In the genomic region with DNA sequence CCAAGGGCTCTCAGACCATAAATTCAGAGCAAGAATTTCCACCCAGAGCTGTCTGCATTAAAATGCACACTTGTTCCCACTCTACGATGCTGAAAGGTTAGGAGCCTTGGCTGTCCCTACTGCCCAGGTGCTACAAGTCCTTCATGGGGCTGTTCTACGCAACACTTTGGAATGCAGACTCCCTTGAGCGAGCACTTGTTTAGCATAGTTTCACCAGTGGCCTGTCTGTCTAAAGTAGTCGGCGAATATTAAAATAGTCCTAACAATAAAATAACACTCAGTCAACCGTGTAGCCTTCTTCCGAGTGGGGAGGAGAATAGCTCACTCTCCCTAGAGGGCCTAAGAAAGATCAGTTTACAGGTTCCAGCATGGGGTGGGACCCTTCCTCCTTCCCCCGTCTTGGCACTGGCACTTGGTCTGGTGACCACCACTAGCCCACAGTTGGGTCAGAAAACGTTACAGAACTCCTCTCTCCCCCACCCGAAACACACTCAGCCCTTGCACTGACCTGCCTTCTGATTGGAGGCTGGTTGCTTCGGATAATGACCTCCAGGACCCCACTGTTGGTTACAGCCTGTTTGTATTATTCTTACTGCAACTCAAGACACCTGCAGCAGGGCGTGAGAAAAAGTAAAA, we compare ENCODE assay signal across 24 cellular contexts. TPM values are rescaled to one million over a fixed set of nuclear protein-coding genes. Genes with fewer than 3 reads are reported as not detected.
A peak's percentile ranks its signal among the peaks of the same experiment; 100 is the strongest.
DNase-seq lines count a peak whose midpoint lies in the region; ATAC-seq and TF ChIP-seq lines count a peak whose summit lies in the region.
"Had no signal": no experiment of that assay in that cellular context is flagged by ENCODE, and none has a peak within 500 bp of the region (broad histone marks: within the 10 kb centered on the region; RNA-seq: fewer than 3 reads in every experiment).

A gene with protein sequence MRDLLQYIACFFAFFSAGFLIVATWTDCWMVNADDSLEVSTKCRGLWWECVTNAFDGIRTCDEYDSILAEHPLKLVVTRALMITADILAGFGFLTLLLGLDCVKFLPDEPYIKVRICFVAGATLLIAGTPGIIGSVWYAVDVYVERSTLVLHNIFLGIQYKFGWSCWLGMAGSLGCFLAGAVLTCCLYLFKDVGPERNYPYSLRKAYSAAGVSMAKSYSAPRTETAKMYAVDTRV (plus strand): TSS at position 586 of the 636 bp plus-strand sequence. CDS start 167 bp downstream, outside the sequence.

- TF ChIP-seq CTCF in MCF 10A (IDR thresholded peaks at IDR 0.05; ENCODE audit: unreplicated experiment) = no peak
- no peak for TF ChIP-seq CTCF in breast epithelium (IDR thresholded peaks at IDR 0.05)
- TF ChIP-seq CTCF in mammary epithelial cell (conservative IDR thresholded peaks at IDR 0.05 in 1 of 2, IDR thresholded peaks at IDR 0.05 in 1 of 2; ENCODE audit: extremely low read depth in 1 of 2, insufficient read depth in 1 of 2, low read depth in 1 of 2, low read length in 2 of 2) = no peak
- TF ChIP-seq CTCF in upper lobe of right lung (IDR thresholded peaks at IDR 0.05) = no peak

- H3K27ac ChIP-seq in breast epithelium = no peak within 1 kb of the TSS
- H3K27ac ChIP-seq in mammary epithelial cell (ENCODE audit: insufficient read depth, low read depth, low read length) = peak within 1 kb of the TSS; percentile 80
- H3K27ac ChIP-seq in upper lobe of right lung = no peak within 1 kb of the TSS
- no peak within 1 kb of the TSS for H3K27ac ChIP-seq in CD4-positive, alpha-beta memory T cell (ENCODE audit: low read depth, low read length)
- H3K27ac ChIP-seq: psoas muscle, SJCRH30, vagina had no signal

- H3K4me2 ChIP-seq in mammary epithelial cell (ENCODE audit: insufficient read depth, low read depth, low read length) = no peak within 1 kb of the TSS

- intact Hi-C loops in MCF 10A (cut with micrococcal nuclease) = no loop called here
- intact Hi-C loops in breast epithelium (cut with DNase I; ENCODE audit: low total_unique reads) = no loop called here
- intact Hi-C loops in mammary epithelial cell (cut with micrococcal nuclease) = no loop called here
- intact Hi-C loops in upper lobe of right lung (cut with DNase I) = no loop called here
- intact Hi-C loops in CD4-positive, alpha-beta memory T cell (cut with micrococcal nuclease) = no loop called here

- no peak for TF ChIP-seq POLR2A in breast epithelium (IDR thresholded peaks at IDR 0.05)

- H3K79me2 ChIP-seq in mammary epithelial cell (ENCODE audit: insufficient read depth, low read length) = no peaks in the 10 kb centered on the region

- WGBS in mammary epithelial cell (ENCODE audit: low coverage, missing lambda C conversion rate) = 92% methylated on average over 9 of the region's 12 CpGs

- CTCF ChIA-PET in MCF 10A (lab: Yijun Ruan, JAX) (interaction anchor here (1.0 to 2.6 kb wide), 2 partner anchors 37 to 163 kb away, joined by 4 to 12 read pairs; no protein-coding TSS in a partner anchor), mammary epithelial cell (lab: Charles Lee; ENCODE audit: low non-redundant PET) (interaction anchor here (0.5 kb wide), 1 partner anchor 313 kb away, joined by 3 read pairs; no protein-coding TSS in a partner anchor)
- CTCF ChIA-PET in CD4-positive, alpha-beta memory T cell (lab: Charles Lee; ENCODE audit: partially characterized antibody) = no interaction called here

- H4K20me1 ChIP-seq in mammary epithelial cell (ENCODE audit: insufficient read depth, low read length) = no peaks in the 10 kb centered on the region

- no peak within 1 kb of the TSS for H3K9ac ChIP-seq in mammary epithelial cell (ENCODE audit: insufficient read depth, low read length)

- no peaks in the 10 kb centered on the region for H3K36me3 Mint-ChIP-seq in MCF 10A (ENCODE audit: insufficient read depth, unreplicated experiment)
- H3K36me3 Mint-ChIP-seq in CD4-positive, alpha-beta memory T cell = no peaks in the 10 kb centered on the region
- H3K36me3 Mint-ChIP-seq: activated naive CD8-positive, alpha-beta T cell treated with anti-CD3 and anti-CD28 coated beads for 36 hours; brain had no signal

- peak within 1 kb of the TSS; percentile 95 for H3K27ac Mint-ChIP-seq in MCF 10A (ENCODE audit: low read depth, unreplicated experiment)
- no peak within 1 kb of the TSS for H3K27ac Mint-ChIP-seq in CD4-positive, alpha-beta memory T cell
- H3K27ac Mint-ChIP-seq: activated naive CD8-positive, alpha-beta T cell treated with anti-CD3 and anti-CD28 coated beads for 36 hours had no signal

- dilution Hi-C loops in mammary epithelial cell (cut with HindIII; ENCODE audit: low sequenced_read_pairs) = no loop called here

- H3K4me1 Mint-ChIP-seq in MCF 10A (ENCODE audit: insufficient read depth, unreplicated experiment) = peaks cover 21% of the 10 kb centered on the region
- H3K4me1 Mint-ChIP-seq in CD4-positive, alpha-beta memory T cell = no peaks in the 10 kb centered on the region
- H3K4me1 Mint-ChIP-seq: activated naive CD8-positive, alpha-beta T cell treated with anti-CD3 and anti-CD28 coated beads for 36 hours; brain had no signal

- POLR2A ChIA-PET in MCF 10A (lab: Yijun Ruan, JAX) = interaction anchor here (0.7 to 2.4 kb wide), 6 partner anchors 8 to 158 kb away, joined by 3 to 13 read pairs (median 5); a partner anchor contains a TSS
- POLR2A ChIA-PET in CD4-positive, alpha-beta memory T cell (lab: Charles Lee; ENCODE audit: partially characterized antibody) = no interaction called here

- in situ Hi-C loops in mammary epithelial cell (cut with MboI; ENCODE audit: low sequenced_read_pairs in 2 of 2) = loop anchor here in 1 of 2 donors (10.0 kb wide), 1 partner anchor 163 kb away; no protein-coding TSS in a partner anchor

- H3K9me3 Mint-ChIP-seq in MCF 10A (ENCODE audit: unreplicated experiment) = no peaks in the 10 kb centered on the region
- H3K9me3 Mint-ChIP-seq in CD4-positive, alpha-beta memory T cell = no peaks in the 10 kb centered on the region
- H3K9me3 Mint-ChIP-seq: activated naive CD8-positive, alpha-beta T cell treated with anti-CD3 and anti-CD28 coated beads for 36 hours had no signal

- no peaks in the 10 kb centered on the region for H3K27me3 Mint-ChIP-seq in MCF 10A (ENCODE audit: insufficient read depth, unreplicated experiment)
- H3K27me3 Mint-ChIP-seq in CD4-positive, alpha-beta memory T cell = peaks cover 3% of the 10 kb centered on the region in 2 donors
- H3K27me3 Mint-ChIP-seq: activated naive CD8-positive, alpha-beta T cell treated with anti-CD3 and anti-CD28 coated beads for 36 hours had no signal

- H3K4me1 ChIP-seq in breast epithelium = no peaks in the 10 kb centered on the region
- H3K4me1 ChIP-seq in mammary epithelial cell (ENCODE audit: insufficient read depth, low read length) = peaks cover 33% of the 10 kb centered on the region
- no peaks in the 10 kb centered on the region for H3K4me1 ChIP-seq in upper lobe of right lung
- no peaks in the 10 kb centered on the region for H3K4me1 ChIP-seq in CD4-positive, alpha-beta memory T cell (ENCODE audit: insufficient read depth, low read length)
- H3K4me1 ChIP-seq: psoas muscle, SJCRH30, vagina had no signal

- DNase-seq in MCF 10A (ENCODE audit: unreplicated experiment) = no peak
- no peak for DNase-seq in breast epithelium (ENCODE audit: low spot score in 2 of 2)
- no peak for DNase-seq in mammary epithelial cell
- DNase-seq in left kidney (ENCODE audit: low read depth, low spot score) = peak; percentile 63
- no peak for DNase-seq in upper lobe of right lung
- DNase-seq in NCI-H128 (lab: John Stamatoyannopoulos, UW; ENCODE audit: unreplicated experiment) = no peak
- DNase-seq in CD4-positive, alpha-beta memory T cell = no peak
- DNase-seq in activated CD4-positive, CD25-positive, alpha-beta regulatory T cell (lab: John Stamatoyannopoulos, UW) = no peak
- DNase-seq: activated naive CD8-positive, alpha-beta T cell treated with anti-CD3 and anti-CD28 coated beads for 36 hours; hypothalamus; left cardiac atrium; NCI-H1092 treated with DMSO at 0.1 percent for 48 hours; psoas muscle; SJCRH30; stimulated activated CD4-positive, alpha-beta T cell treated with anti-CD3 and anti-CD28 coated beads, Interleukin-4, amount 100 ng/mL, for 4 hours; T-helper 9 cell had no signal

- ATAC-seq in upper lobe of right lung = peak; percentile 91
- ATAC-seq: activated CD4-positive, CD25-positive, alpha-beta regulatory T cell treated with anti-CD3 and anti-CD28 coated beads, Interleukin-2, amount 50 U/mL, for 24 hours; left cardiac atrium; psoas muscle had no signal

- no peak within 1 kb of the TSS for H3K4me3 ChIP-seq in breast epithelium
- H3K4me3 ChIP-seq in mammary epithelial cell (replicated peaks in 1 of 3; ENCODE audit: insufficient read depth in 1 of 3, low read depth in 2 of 3, low read length in 3 of 3) = no peak within 1 kb of the TSS
- H3K4me3 ChIP-seq in upper lobe of right lung = no peak within 1 kb of the TSS
- no peak within 1 kb of the TSS for H3K4me3 ChIP-seq in CD4-positive, alpha-beta memory T cell (ENCODE audit: low read length in 2 of 2)
- H3K4me3 ChIP-seq: psoas muscle, SJCRH30, vagina had no signal

- H3K36me3 ChIP-seq in breast epithelium (no peaks in the 10 kb centered on the region), mammary epithelial cell (ENCODE audit: insufficient read depth, low read length) (no peaks in the 10 kb centered on the region), upper lobe of right lung (no peaks in the 10 kb centered on the region)
- no peaks in the 10 kb centered on the region for H3K36me3 ChIP-seq in CD4-positive, alpha-beta memory T cell (ENCODE audit: insufficient read depth, low read length)
- H3K36me3 ChIP-seq: SJCRH30, vagina had no signal

- H2AFZ ChIP-seq in mammary epithelial cell (ENCODE audit: low read depth, low read length) = no peak within 1 kb of the TSS

- H3K27me3 ChIP-seq in breast epithelium (no peaks in the 10 kb centered on the region), mammary epithelial cell (ENCODE audit: insufficient read depth, low read length) (no peaks in the 10 kb centered on the region), upper lobe of right lung (no peaks in the 10 kb centered on the region)
- H3K27me3 ChIP-seq in CD4-positive, alpha-beta memory T cell (ENCODE audit: insufficient read depth, low read length) = no peaks in the 10 kb centered on the region
- H3K27me3 ChIP-seq: SJCRH30, vagina had no signal

- no peak within 1 kb of the TSS for H3K4me3 Mint-ChIP-seq in MCF 10A (ENCODE audit: unreplicated experiment)
- H3K4me3 Mint-ChIP-seq in CD4-positive, alpha-beta memory T cell = no peak within 1 kb of the TSS
- H3K4me3 Mint-ChIP-seq: activated naive CD8-positive, alpha-beta T cell treated with anti-CD3 and anti-CD28 coated beads for 36 hours; brain had no signal

- BruUV-seq in MCF 10A (replicated peaks; lab: Mats Ljungman, UMichigan) = no TSS peak
- BruUV-seq in mammary epithelial cell (replicated peaks; lab: Mats Ljungman, UMichigan) = no TSS peak

- H3K9me3 ChIP-seq in breast epithelium (no peaks in the 10 kb centered on the region), mammary epithelial cell (replicated peaks; ENCODE audit: insufficient read depth, low read length) (no peaks in the 10 kb centered on the region), upper lobe of right lung (no peaks in the 10 kb centered on the region)
- no peaks in the 10 kb centered on the region for H3K9me3 ChIP-seq in CD4-positive, alpha-beta memory T cell (ENCODE audit: control insufficient read depth in 1 of 2, low read length in 2 of 2)
- H3K9me3 ChIP-seq: psoas muscle, SJCRH30, vagina had no signal

RNA-seq across cellular contexts. Expression of the gene that starts here (rescaled TPM):
- total RNA-seq in MCF 10A (2022) = 0.23 TPM in 1 of 2 replicates, not detected in the other
- under 1 TPM in 1 of 3 donors, not detected in 2; 0.29 TPM for total RNA-seq in breast epithelium
- 1 to 10 TPM in 1 of 2 donors, under 1 TPM in 1; 0.33 to 1.3 TPM for total RNA-seq in mammary epithelial cell
- 0.08 TPM for polyA plus RNA-seq in mammary epithelial cell
- not detected for polyA minus RNA-seq in mammary epithelial cell
- total RNA-seq in upper lobe of right lung = 0.14 TPM
- total RNA-seq in CD4-positive, alpha-beta memory T cell = not detected
- polyA plus RNA-seq in CD4-positive, alpha-beta memory T cell = not detected
- total RNA-seq: A172; activated CD8-positive, alpha-beta memory T cell treated with anti-CD3 and anti-CD28 coated beads for 36 hours; activated naive CD8-positive, alpha-beta T cell treated with anti-CD3 and anti-CD28 coated beads for 36 hours; HT1080; LHCN-M2; psoas muscle; SJCRH30 had no signal
- polyA plus RNA-seq: neural cell, psoas muscle had no signal

Comparison
In these comparisons a context has a peak if more than half of its experiments do, and no peak if none do; other contexts are left out.
1. Peak in ATAC-seq in upper lobe of right lung; RNA of the gene not detected or under 1 TPM.